10 cellular contexts compared by ENCODE assay signal in genomic region chr5:176466245-176466871, GRCh38. TPM values are rescaled to one million over a fixed set of nuclear protein-coding genes. Genes with fewer than 3 reads are reported as not detected.
DNase-seq lines count a peak whose midpoint lies in the region; ATAC-seq, FAIRE-seq and TF ChIP-seq lines count a peak whose summit lies in the region.
"Had no signal": no experiment of that assay in that cellular context is flagged by ENCODE, and none has a peak within 500 bp of the region (broad histone marks: within the 10 kb centered on the region; RNA-seq: fewer than 3 reads in every experiment).

No MANE protein-coding gene starts in this region.

- WGBS in HepG2 (ENCODE audit: low lambda C conversion rate) = 41% methylated on average over 6 of the region's 6 CpGs
- 53 to 78% (median 65%) methylated on average over 6 of the region's 6 CpGs for WGBS in spleen, 5 donors

- no peak overlapping the region for H3K9ac ChIP-seq in HepG2 (ENCODE audit: insufficient read depth, low read depth, low read length)

- H3K27me3 ChIP-seq in AG04450 (ENCODE audit: control insufficient read depth, insufficient read depth, low read length) (no peaks in the 10 kb centered on the region), HepG2 (ENCODE audit: control insufficient read depth in 1 of 2, insufficient read depth in 2 of 2, low read length in 2 of 2) (no peaks in the 10 kb centered on the region), spleen (replicated peaks in 1 of 7) (no peaks in the 10 kb centered on the region)
- H3K27me3 ChIP-seq in CD8-positive, alpha-beta memory T cell (ENCODE audit: insufficient read depth, low read length, poor library complexity, severe bottlenecking) = no peaks in the 10 kb centered on the region

- H3K27ac ChIP-seq in AG04450 (ENCODE audit: low read depth, low read length) (no peak overlapping the region), angular gyrus (ENCODE audit: low read depth, low read length) (peak overlapping the region; percentile 8), HepG2 (ENCODE audit: extremely low read length, insufficient read depth, low read length) (peak overlapping the region; percentile 29), spleen (peak overlapping the region in 2 of 8 donors; percentile 7 to 10)
- no peak overlapping the region for H3K27ac ChIP-seq in CD8-positive, alpha-beta memory T cell (ENCODE audit: low read depth, low read length)

- no peak for TF ChIP-seq RAD21 in HepG2 (CRISPR knock-in tag; IDR thresholded peaks at IDR 0.05)

- H3K36me3 Mint-ChIP-seq in CD8-positive, alpha-beta memory T cell = peaks cover 0 to 36% (median 7%) of the 10 kb centered on the region in 3 donors
- H3K36me3 Mint-ChIP-seq in activated naive CD4-positive, alpha-beta T cell treated with anti-CD3 and anti-CD28 coated beads, Interleukin-2, amount 10 ng/mL, durations not matched to agents 7 days and 5 days = peaks cover 12% of the 10 kb centered on the region

- in situ Hi-C loops in HepG2 (cut with HindIII; ENCODE audit: extremely low pct_ligation_motif_present, low pct_unique_long_range_greater_than_20kb) = no loop called here

- H3K4me1 Mint-ChIP-seq in CD8-positive, alpha-beta memory T cell = peaks cover 23 to 46% (median 42%) of the 10 kb centered on the region in 3 donors
- no peaks in the 10 kb centered on the region for H3K4me1 Mint-ChIP-seq in activated naive CD4-positive, alpha-beta T cell treated with anti-CD3 and anti-CD28 coated beads, Interleukin-2, amount 10 ng/mL, durations not matched to agents 7 days and 5 days

- H3K4me1 ChIP-seq in HepG2 (ENCODE audit: insufficient read depth, low read length) = peaks cover 22% of the 10 kb centered on the region
- no peaks in the 10 kb centered on the region for H3K4me1 ChIP-seq in CD8-positive, alpha-beta memory T cell (ENCODE audit: insufficient read depth, low read length)
- H3K4me1 ChIP-seq in spleen = peaks cover 0 to 47% (median 12%) of the 10 kb centered on the region in 6 donors

- ATAC-seq in HepG2 (peak; percentile 74), HG02623 (IDR thresholded peaks at IDR 0.05; ENCODE audit: unreplicated experiment) (no peak)

- H3K9me3 ChIP-seq in AG04450 (ENCODE audit: control insufficient read depth, insufficient read depth, low read length) (no peaks in the 10 kb centered on the region), HepG2 (ENCODE audit: low read length) (no peaks in the 10 kb centered on the region), spleen (no peaks in the 10 kb centered on the region)
- H3K9me3 ChIP-seq in CD8-positive, alpha-beta memory T cell (ENCODE audit: low read length) = no peaks in the 10 kb centered on the region

- no peaks in the 10 kb centered on the region for H3K9me3 Mint-ChIP-seq in CD8-positive, alpha-beta memory T cell
- H3K9me3 Mint-ChIP-seq in activated naive CD4-positive, alpha-beta T cell treated with anti-CD3 and anti-CD28 coated beads, Interleukin-2, amount 10 ng/mL, durations not matched to agents 7 days and 5 days = no peaks in the 10 kb centered on the region

- no peak overlapping the region for H3K4me3 Mint-ChIP-seq in CD8-positive, alpha-beta memory T cell
- H3K4me3 Mint-ChIP-seq in activated naive CD4-positive, alpha-beta T cell treated with anti-CD3 and anti-CD28 coated beads, Interleukin-2, amount 10 ng/mL, durations not matched to agents 7 days and 5 days = no peak overlapping the region

- BruUV-seq in HepG2 (replicated peaks; lab: Mats Ljungman, UMichigan) = no TSS peak

- TF ChIP-seq EP300 in HepG2 (IDR thresholded peaks at IDR 0.05; ENCODE audit: low read depth in 2 of 2, low read length in 2 of 2) (no peak), HepG2 (CRISPR knock-in tag; IDR thresholded peaks at IDR 0.05; ENCODE audit: borderline replicate concordance) (no peak)

- no peaks in the 10 kb centered on the region for H3K27me3 Mint-ChIP-seq in CD8-positive, alpha-beta memory T cell
- no peaks in the 10 kb centered on the region for H3K27me3 Mint-ChIP-seq in activated naive CD4-positive, alpha-beta T cell treated with anti-CD3 and anti-CD28 coated beads, Interleukin-2, amount 10 ng/mL, durations not matched to agents 7 days and 5 days

- POLR2A ChIA-PET in AG04450 (lab: Yijun Ruan, JAX) (interaction anchor here (0.7 to 1.6 kb wide), 7 partner anchors 13 to 71 kb away, joined by 3 to 11 read pairs (median 5); partner anchors contain the start of genes CLTB, FAF2 and RNF44), HepG2 (lab: Yijun Ruan, JAX) (interaction anchor here (0.6 to 1.7 kb wide), 7 partner anchors 12 to 72 kb away, joined by 3 to 9 read pairs (median 3); partner anchors contain the start of gene RNF44)
- POLR2A ChIA-PET in CD8-positive, alpha-beta memory T cell (lab: Charles Lee) = no interaction called here

- no peak overlapping the region for H3K4me3 ChIP-seq in AG04450 (ENCODE audit: low read depth, low read length)
- no peak overlapping the region for H3K4me3 ChIP-seq in HepG2 (replicated peaks in 1 of 3; ENCODE audit: insufficient read depth in 1 of 3, low read depth in 2 of 3, low read length in 3 of 3)
- no peak overlapping the region for H3K4me3 ChIP-seq in CD8-positive, alpha-beta memory T cell (ENCODE audit: low read length)
- H3K4me3 ChIP-seq in spleen = no peak overlapping the region

- H3K27ac Mint-ChIP-seq in CD8-positive, alpha-beta memory T cell = peak overlapping the region in 2 of 8 donors; percentile 19 to 77
- no peak overlapping the region for H3K27ac Mint-ChIP-seq in activated naive CD4-positive, alpha-beta T cell treated with anti-CD3 and anti-CD28 coated beads, Interleukin-2, amount 10 ng/mL, durations not matched to agents 7 days and 5 days

- peaks cover 0 to 14% of the 10 kb centered on the region in 2 experiments; a peak in 2 of 5 replicates for H3K36me3 ChIP-seq in HepG2 (replicated peaks in 1 of 2; ENCODE audit: control insufficient read depth in 1 of 2, insufficient read depth in 2 of 2, low read length in 2 of 2)
- H3K36me3 ChIP-seq in CD8-positive, alpha-beta memory T cell (ENCODE audit: insufficient read depth, low read length) = peaks cover 5% of the 10 kb centered on the region
- peaks cover 0 to 41% (median 3%) of the 10 kb centered on the region in 6 donors for H3K36me3 ChIP-seq in spleen

- DNase-seq in AG04450 (ENCODE audit: low read depth, low spot score) (peak; percentile 55), HuH-7.5 (ENCODE audit: low spot score) (peak; percentile 48), HepG2 (ENCODE audit: low spot score) (peak; percentile 56), spleen (no peak)
- DNase-seq in CD8-positive, alpha-beta memory T cell = no peak
- DNase-seq in activated naive CD4-positive, alpha-beta T cell treated with anti-CD3 and anti-CD28 coated beads, Interleukin-2, amount 10 ng/mL, durations not matched to agents 7 days and 5 days = no peak
- DNase-seq: RPMI8226; stimulated activated CD4-positive, alpha-beta T cell treated with anti-CD3 and anti-CD28 coated beads, Interleukin-2, amount 100 ng/mL, for 48 hours had no signal

- intact Hi-C loops in HepG2 (cut with micrococcal nuclease; ENCODE audit: unreplicated experiment) = no loop called here
- intact Hi-C loops in spleen (cut with DNase I; ENCODE audit: low total_unique reads) = no loop called here

- TF ChIP-seq CTCF in AG04450 (IDR thresholded peaks at IDR 0.05; ENCODE audit: low read depth, low read length) (no peak), HepG2 (CRISPR knock-in tag; IDR thresholded peaks at IDR 0.05) (no peak), spleen (IDR thresholded peaks at IDR 0.05 in 8 of 11, conservative IDR thresholded peaks at IDR 0.05 in 3 of 11) (no peak)

- peak; percentile 53 for FAIRE-seq in HepG2 (lab: Jason Lieb, UNC)

- CTCF ChIA-PET in AG04450 (lab: Charles Lee) (interaction anchor here (1.0 to 7.9 kb wide), 3 partner anchors 18 to 737 kb away, joined by 3 to 62 read pairs (median 4); partner anchors contain the start of gene FAF2), HepG2 (lab: Yijun Ruan, JAX; ENCODE audit: low intra/inter-chr PET ratio, low total read pairs) (no interaction called here)
- CTCF ChIA-PET in CD8-positive, alpha-beta memory T cell (lab: Charles Lee) = interaction anchor here (1.2 kb wide), 1 partner anchor 11 kb away, joined by 4 read pairs; no protein-coding TSS in a partner anchor
- CTCF ChIA-PET in activated naive CD4-positive, alpha-beta T cell treated with anti-CD3 and anti-CD28 coated beads, Interleukin-2, amount 10 ng/mL, durations not matched to agents 7 days and 5 days (lab: Charles Lee) = interaction anchor here (0.8 kb wide), 1 partner anchor 18 kb away, joined by 3 read pairs; the partner anchor contains the start of gene FAF2

- H3K79me2 ChIP-seq in HepG2 (ENCODE audit: insufficient read depth, low read length) = peaks cover 39% of the 10 kb centered on the region

- no peak overlapping the region for H2AFZ ChIP-seq in HepG2 (ENCODE audit: low read length)

- no peak overlapping the region for H3K4me2 ChIP-seq in HepG2 (ENCODE audit: low read depth, low read length)

- H4K20me1 ChIP-seq in HepG2 (ENCODE audit: insufficient read depth, low read length) = 0 out of 2 replicates have a peak, but pooled peaks cover 7% of the 10 kb centered on the region

- no peak for TF ChIP-seq POLR2A in HepG2 (IDR thresholded peaks at IDR 0.05; ENCODE audit: insufficient read depth in 1 of 2, low read depth in 2 of 2, low read length in 2 of 2)
- no peak for TF ChIP-seq POLR2A in spleen (IDR thresholded peaks at IDR 0.05)

RNA-seq across cellular contexts. Expression of gene FAF2, which starts 18.2 kb away (rescaled TPM):
- polyA plus RNA-seq in AG04450 (2011; rRNA removed) = 57.1 and 68.7 TPM in 2 replicates
- polyA minus RNA-seq in AG04450 (2011; rRNA and poly(A)+ RNA removed) = 65.0 and 70.5 TPM in 2 replicates
- 21.5 and 34.3 TPM in 2 replicates for total RNA-seq in HepG2 (2016; rRNA removed; fragmentation: Illumina TruSeq; extraction: Trizol)
- total RNA-seq in HepG2 (2016; cell fraction: cytosol; rRNA removed; fragmentation: Illumina TruSeq; extraction: Trizol; ENCODE audit: low read depth) = 5.1 and 5.2 TPM in 2 replicates
- 19.8 and 32.7 TPM in 2 replicates for total RNA-seq in HepG2 (2016; cell fraction: insoluble cytoplasmic fraction; rRNA removed; fragmentation: Illumina TruSeq; extraction: Trizol)
- total RNA-seq in HepG2 (2016; cell fraction: membrane; rRNA removed; fragmentation: Illumina TruSeq; extraction: Trizol) = 11.2 and 15.4 TPM in 2 replicates
- total RNA-seq in HepG2 (2016; cell fraction: nucleus; rRNA removed; fragmentation: Illumina TruSeq; extraction: Trizol) = 39.6 and 43.8 TPM in 2 replicates
- polyA plus RNA-seq in HepG2 (2011; rRNA removed) = 24.6 and 27.8 TPM in 2 replicates
- 16.5 and 25.1 TPM in 2 replicates for polyA plus RNA-seq in HepG2 (2011; cell fraction: cytosol; rRNA removed)
- 19.3 and 19.4 TPM in 2 replicates for polyA plus RNA-seq in HepG2 (2011; cell fraction: nucleus; rRNA removed)
- 21.3 and 21.7 TPM in 2 replicates for polyA plus RNA-seq in HepG2 (2012)
- 1.8 and 2.0 TPM in 2 replicates for polyA plus RNA-seq in HepG2 (2016; cell fraction: cytosol; fragmentation: Illumina TruSeq; extraction: Trizol; ENCODE audit: low read depth)
- 15.5 and 15.8 TPM in 2 replicates for polyA plus RNA-seq in HepG2 (2016; cell fraction: insoluble cytoplasmic fraction; fragmentation: Illumina TruSeq; extraction: Trizol; ENCODE audit: low read depth)
- 5.3 and 5.5 TPM in 2 replicates for polyA plus RNA-seq in HepG2 (2016; cell fraction: membrane; fragmentation: Illumina TruSeq; extraction: Trizol; ENCODE audit: low read depth)
- polyA plus RNA-seq in HepG2 (2016; cell fraction: nucleus; fragmentation: Illumina TruSeq; extraction: Trizol; ENCODE audit: insufficient read depth, low read depth) = 54.2 and 59.0 TPM in 2 replicates
- polyA minus RNA-seq in HepG2 (2011; rRNA and poly(A)+ RNA removed; ENCODE audit: low replicate concordance) = 38.0 and 49.2 TPM in 2 replicates
- 20.9 and 25.3 TPM in 2 replicates for polyA minus RNA-seq in HepG2 (2011; cell fraction: cytosol; rRNA and poly(A)+ RNA removed)
- 29.5 and 36.7 TPM in 2 replicates for polyA minus RNA-seq in HepG2 (2011; cell fraction: nucleus; rRNA and poly(A)+ RNA removed)
- 10 to 100 TPM; 45.1 to 45.2 TPM for total RNA-seq in CD8-positive, alpha-beta memory T cell
- polyA plus RNA-seq in CD8-positive, alpha-beta memory T cell = 13.5 TPM
- 10 to 100 TPM; 28.6 to 41.3 (median 34.0) TPM for total RNA-seq in spleen
- 1 to 10 TPM; 7.6 to 9.4 (median 9.1) TPM for polyA plus RNA-seq in spleen

RNA-seq across cellular contexts. Expression of gene CLTB, which starts 50.0 kb away (rescaled TPM):
- polyA plus RNA-seq in AG04450 (2011; rRNA removed) (66.2 and 67.3 TPM in 2 replicates), HepG2 (2011; rRNA removed) (23.3 and 24.8 TPM in 2 replicates), spleen (10 to 100 TPM; 64.1 to 98.4 (median 69.2) TPM)
- polyA minus RNA-seq in AG04450 (2011; rRNA and poly(A)+ RNA removed) = 22.6 and 24.8 TPM in 2 replicates
- total RNA-seq in HepG2 (2016; rRNA removed; fragmentation: Illumina TruSeq; extraction: Trizol) (30.7 and 33.8 TPM in 2 replicates), spleen (10 to 100 TPM; 51.9 to 70.2 (median 62.9) TPM)
- total RNA-seq in HepG2 (2016; cell fraction: cytosol; rRNA removed; fragmentation: Illumina TruSeq; extraction: Trizol; ENCODE audit: low read depth) = 29.6 and 37.0 TPM in 2 replicates
- 31.5 and 34.4 TPM in 2 replicates for total RNA-seq in HepG2 (2016; cell fraction: insoluble cytoplasmic fraction; rRNA removed; fragmentation: Illumina TruSeq; extraction: Trizol)
- 33.2 and 41.2 TPM in 2 replicates for total RNA-seq in HepG2 (2016; cell fraction: membrane; rRNA removed; fragmentation: Illumina TruSeq; extraction: Trizol)
- total RNA-seq in HepG2 (2016; cell fraction: nucleus; rRNA removed; fragmentation: Illumina TruSeq; extraction: Trizol) = 15.1 and 15.7 TPM in 2 replicates
- polyA plus RNA-seq in HepG2 (2011; cell fraction: cytosol; rRNA removed) = 27.1 and 35.6 TPM in 2 replicates
- polyA plus RNA-seq in HepG2 (2011; cell fraction: nucleus; rRNA removed) = 29.2 and 30.5 TPM in 2 replicates
- polyA plus RNA-seq in HepG2 (2012) = 14.8 and 24.0 TPM in 2 replicates
- 31.8 and 36.4 TPM in 2 replicates for polyA plus RNA-seq in HepG2 (2016; cell fraction: cytosol; fragmentation: Illumina TruSeq; extraction: Trizol; ENCODE audit: low read depth)
- 30.6 and 31.4 TPM in 2 replicates for polyA plus RNA-seq in HepG2 (2016; cell fraction: insoluble cytoplasmic fraction; fragmentation: Illumina TruSeq; extraction: Trizol; ENCODE audit: low read depth)
- 32.7 and 36.2 TPM in 2 replicates for polyA plus RNA-seq in HepG2 (2016; cell fraction: membrane; fragmentation: Illumina TruSeq; extraction: Trizol; ENCODE audit: low read depth)
- polyA plus RNA-seq in HepG2 (2016; cell fraction: nucleus; fragmentation: Illumina TruSeq; extraction: Trizol; ENCODE audit: insufficient read depth, low read depth) = 28.4 and 29.1 TPM in 2 replicates
- polyA minus RNA-seq in HepG2 (2011; rRNA and poly(A)+ RNA removed; ENCODE audit: low replicate concordance) = 13.8 and 44.3 TPM in 2 replicates
- 9.0 and 12.0 TPM in 2 replicates for polyA minus RNA-seq in HepG2 (2011; cell fraction: cytosol; rRNA and poly(A)+ RNA removed)
- polyA minus RNA-seq in HepG2 (2011; cell fraction: nucleus; rRNA and poly(A)+ RNA removed) = 7.7 and 8.2 TPM in 2 replicates
- total RNA-seq in CD8-positive, alpha-beta memory T cell = 10 to 100 TPM; 62.0 to 66.4 TPM
- 96.3 TPM for polyA plus RNA-seq in CD8-positive, alpha-beta memory T cell

Comparison
In these comparisons a context has a peak if more than half of its experiments do, and no peak if none do; other contexts are left out.
1. DNase-seq: peak in AG04450 (single experiment), HuH-7.5 (single experiment) and HepG2 (single experiment); none in CD8-positive, alpha-beta memory T cell (0 of 5), activated naive CD4-positive, alpha-beta T cell treated with anti-CD3 and anti-CD28 coated beads, Interleukin-2, amount 10 ng/mL, durations not matched to agents 7 days and 5 days (single experiment) and spleen (single experiment).
2. H3K27ac ChIP-seq: peak in angular gyrus (single experiment) and HepG2 (single experiment); none in AG04450 (single experiment) and CD8-positive, alpha-beta memory T cell (single experiment).